ENCODE assay signal across 2 cellular contexts in genomic region chr17:8830141-8830540, GRCh38.
TF ChIP-seq lines count a peak whose summit lies in the region.

No MANE protein-coding gene starts in this region.

TF ChIP-seq in HEK293T, 16 proteins besides CTCF, POLR2A, EP300 and RAD21:
- TF ChIP-seq L3MBTL2 (conservative IDR thresholded peaks at IDR 0.05) (no peak), BHLHE40 (IDR thresholded peaks at IDR 0.05; ENCODE audit: borderline replicate concordance) (no peak), SUZ12 (IDR thresholded peaks at IDR 0.05) (no peak), CTBP1 (IDR thresholded peaks at IDR 0.05; ENCODE audit: borderline replicate concordance) (no peak), SP1 (IDR thresholded peaks at IDR 0.05) (no peak), HDGF (IDR thresholded peaks at IDR 0.05; ENCODE audit: borderline replicate concordance) (no peak), FOXA1 (IDR thresholded peaks at IDR 0.05) (no peak), LEF1 (IDR thresholded peaks at IDR 0.05; ENCODE audit: borderline replicate concordance) (no peak), ARNT (IDR thresholded peaks at IDR 0.05) (no peak), FOXM1 (IDR thresholded peaks at IDR 0.05; ENCODE audit: borderline replicate concordance) (no peak), ZNF384 (IDR thresholded peaks at IDR 0.05) (no peak)

TF ChIP-seq in H1, 55 proteins besides CTCF, POLR2A, EP300 and RAD21:
- TF ChIP-seq EZH2 (IDR thresholded peaks at IDR 0.05; ENCODE audit: low read depth, low read length, severe bottlenecking) = no peak
- TF ChIP-seq SRF (IDR thresholded peaks at IDR 0.05; ENCODE audit: low read depth, low read length) = no peak
